ENCODE assay signal across 8 cellular contexts in genomic region chr2:108654726-108655125, GRCh38.
DNase-seq lines count a peak whose midpoint lies in the region; ATAC-seq and TF ChIP-seq lines count a peak whose summit lies in the region.
"Not testable (repeated sequence)": the region's sequence is repeated elsewhere in the genome, so short reads cannot be mapped to it uniquely, and the experiment has no call there.

No MANE protein-coding gene starts in this region.

- not testable (repeated sequence) for H3K4me3 Mint-ChIP-seq in GM23338, WTC11, neural progenitor cell

- not testable (repeated sequence) for H3K9me3 Mint-ChIP-seq in GM23338, WTC11, neural progenitor cell

- H3K36me3 Mint-ChIP-seq in GM23338 (ENCODE audit: low read depth); WTC11; neural progenitor cell: not testable (repeated sequence)

- H3K9ac ChIP-seq in neural progenitor cell = not testable (repeated sequence)

- TF ChIP-seq POLR2A in gastroesophageal sphincter (IDR thresholded peaks at IDR 0.05); vagina (IDR thresholded peaks at IDR 0.05): not testable (repeated sequence)

- CTCF ChIA-PET in WTC11 (lab: Charles Lee) = not testable (repeated sequence)

- not testable (repeated sequence) for TF ChIP-seq CTCF in GM23338 (conservative IDR thresholded peaks at IDR 0.05; ENCODE audit: low read depth in 2 of 2); WTC11 (IDR thresholded peaks at IDR 0.05); gastroesophageal sphincter (IDR thresholded peaks at IDR 0.05); neural progenitor cell (IDR thresholded peaks at IDR 0.05); vagina (IDR thresholded peaks at IDR 0.05)

- not testable (repeated sequence) for H3K4me3 ChIP-seq in GM23338, neural progenitor cell, vagina
- H3K4me3 ChIP-seq in gastroesophageal sphincter = peak overlapping the region; percentile 32 to 34
- peak overlapping the region; percentile 30 for H3K4me3 ChIP-seq in skeletal muscle cell (ENCODE audit: low read depth, low read length)

- H3K36me3 ChIP-seq in GM23338 (ENCODE audit: insufficient read depth); gastroesophageal sphincter; neural progenitor cell; vagina: not testable (repeated sequence)

- DNase-seq in GM23338 (ENCODE audit: low spot score); WTC11 (ENCODE audit: low spot score); neural progenitor cell (ENCODE audit: low spot score); vagina (ENCODE audit: extremely low spot score in 2 of 2): not testable (repeated sequence)
- DNase-seq in dedifferentiated amniotic fluid mesenchymal stem cell (ENCODE audit: extremely low spot score) (peak; percentile 25), left kidney (ENCODE audit: low read depth, low spot score) (peak; percentile 85), skeletal muscle cell (ENCODE audit: low read depth) (peak; percentile 72)

- H3F3A ChIP-seq in GM23338 (replicated peaks; ENCODE audit: low read depth); neural progenitor cell (ENCODE audit: low read depth): not testable (repeated sequence)

- H3K9me3 ChIP-seq in gastroesophageal sphincter; neural progenitor cell (ENCODE audit: low read depth); vagina: not testable (repeated sequence)

- not testable (repeated sequence) for H3K4me1 ChIP-seq in GM23338 (ENCODE audit: insufficient read depth); gastroesophageal sphincter; neural progenitor cell; vagina

- H3K27me3 ChIP-seq in GM23338 (ENCODE audit: insufficient read depth); gastroesophageal sphincter; neural progenitor cell; vagina: not testable (repeated sequence)

- H3K79me2 ChIP-seq in GM23338 (replicated peaks; ENCODE audit: insufficient read depth); neural progenitor cell (ENCODE audit: low read depth): not testable (repeated sequence)

- not testable (repeated sequence) for H3K27ac ChIP-seq in GM23338 (ENCODE audit: low read depth); neural progenitor cell
- H3K27ac ChIP-seq in gastroesophageal sphincter (peak overlapping the region; percentile 74 to 83 (median 82)), vagina (peak overlapping the region; percentile 53)

- H4K20me1 ChIP-seq in GM23338 (replicated peaks; ENCODE audit: insufficient read depth); neural progenitor cell (ENCODE audit: low read depth): not testable (repeated sequence)

- ATAC-seq in GM23338 (peak; percentile 69), WTC11 (peak; percentile 42), gastroesophageal sphincter (peak; percentile 93)

- not testable (repeated sequence) for H3K9me2 ChIP-seq in GM23338 (ENCODE audit: insufficient read depth)

- not testable (repeated sequence) for H3K4me2 ChIP-seq in GM23338, neural progenitor cell

- not testable (repeated sequence) for H3K27ac Mint-ChIP-seq in GM23338, WTC11
- H3K27ac Mint-ChIP-seq in neural progenitor cell = peak overlapping the region; percentile 91

- TF ChIP-seq EP300 in gastroesophageal sphincter (IDR thresholded peaks at IDR 0.05) = not testable (repeated sequence)

- H3K4me1 Mint-ChIP-seq in GM23338 = peaks cover 10% of the 10 kb centered on the region; the same call in 2 of the 3 replicates
- H3K4me1 Mint-ChIP-seq in WTC11 = peaks cover 12% of the 10 kb centered on the region
- H3K4me1 Mint-ChIP-seq in neural progenitor cell = not testable (repeated sequence)

- not testable (repeated sequence) for H3K27me3 Mint-ChIP-seq in GM23338 (ENCODE audit: insufficient read depth, low read depth, poor library complexity); WTC11 (ENCODE audit: low read depth); neural progenitor cell (ENCODE audit: insufficient read depth, low read depth)

- H2AFZ ChIP-seq in GM23338; neural progenitor cell (replicated peaks): not testable (repeated sequence)

- POLR2A ChIA-PET in WTC11 (lab: Charles Lee) = not testable (repeated sequence)

- no CpG with 5 or more reads among the region's 11 CpGs for WGBS in gastroesophageal sphincter (ENCODE audit: low coverage in 1 of 2), 2 donors

- intact Hi-C loops in vagina (cut with DNase I) = not testable (repeated sequence)

Comparison
In these comparisons a context has a peak if more than half of its experiments do, and no peak if none do; other contexts are left out.
1. ATAC-seq: peak in every context shown above with its lines; median percentile 93 in gastroesophageal sphincter; 69 in GM23338; 42 in WTC11.